26 cellular contexts compared by ENCODE assay signal in genomic region chr6:113128020-113128419, GRCh38.
"Had no signal": no experiment of that assay in that cellular context is flagged by ENCODE, and none has a peak within 500 bp of the region (broad histone marks: within the 10 kb centered on the region; RNA-seq: fewer than 3 reads in every experiment).

No MANE protein-coding gene starts in this region.

- H3K27ac Mint-ChIP-seq: activated CD4-positive, alpha-beta memory T cell treated with anti-CD3 and anti-CD28 coated beads, Interleukin-2, amount 10 ng/mL, durations not matched to agents 7 days and 5 days; activated CD8-positive, alpha-beta memory T cell treated with anti-CD3 and anti-CD28 coated beads, Interleukin-2, amount 10 ng/mL, durations not matched to agents 7 days and 5 days; activated naive CD4-positive, alpha-beta T cell treated with anti-CD3 and anti-CD28 coated beads for 36 hours; activated naive CD8-positive, alpha-beta T cell treated with anti-CD3 and anti-CD28 coated beads, Interleukin-2, amount 50 U/mL, for 24 hours; mesothelial cell of epicardium; natural killer cell treated with Interleukin-12 subunit alpha and Interleukin-12 subunit beta and Interleukin-15 and Interleukin-18, amount 100 ng/mL, for 72 hours; stimulated activated naive CD8-positive, alpha-beta T cell treated with anti-CD3 and anti-CD28 coated beads, Interleukin-15, amount 100 ng/mL, for 72 hours had no signal

- H3K4me1 ChIP-seq: colonic mucosa, lower lobe of right lung, parathyroid adenoma, suprapubic skin, transverse colon, uterus had no signal

- DNase-seq: activated CD4-positive, alpha-beta memory T cell treated with anti-CD3 and anti-CD28 coated beads, Interleukin-2, amount 10 ng/mL, durations not matched to agents 7 days and 5 days; activated CD4-positive, alpha-beta T cell treated with anti-CD3 and anti-CD28 coated beads for 48 hours; activated CD4-positive, CD25-positive, alpha-beta regulatory T cell; activated CD8-positive, alpha-beta memory T cell treated with anti-CD3 and anti-CD28 coated beads, Interleukin-2, amount 10 ng/mL, durations not matched to agents 7 days and 5 days; activated naive CD4-positive, alpha-beta T cell treated with anti-CD3 and anti-CD28 coated beads for 36 hours; activated naive CD8-positive, alpha-beta T cell treated with anti-CD3 and anti-CD28 coated beads, Interleukin-2, amount 50 U/mL, for 24 hours; anterior cingulate cortex; brain microvascular endothelial cell; colonic mucosa; erythroblast; foreskin melanocyte; glutamatergic neuron; hippocampal formation; lower lobe of right lung; stimulated activated CD4-positive, alpha-beta T cell treated with anti-CD3 and anti-CD28 coated beads, Interleukin-4, amount 100 ng/mL, for 1 hour; stimulated activated naive CD8-positive, alpha-beta T cell treated with anti-CD3 and anti-CD28 coated beads, Interleukin-15, amount 100 ng/mL, for 72 hours; transverse colon; uterus had no signal

- H3K4me1 Mint-ChIP-seq: activated CD4-positive, alpha-beta memory T cell treated with anti-CD3 and anti-CD28 coated beads, Interleukin-2, amount 10 ng/mL, durations not matched to agents 7 days and 5 days; activated CD8-positive, alpha-beta memory T cell treated with anti-CD3 and anti-CD28 coated beads, Interleukin-2, amount 10 ng/mL, durations not matched to agents 7 days and 5 days; activated naive CD8-positive, alpha-beta T cell treated with anti-CD3 and anti-CD28 coated beads, Interleukin-2, amount 50 U/mL, for 24 hours; central memory CD8-positive, alpha-beta T cell; stimulated activated naive CD8-positive, alpha-beta T cell treated with anti-CD3 and anti-CD28 coated beads, Interleukin-15, amount 100 ng/mL, for 72 hours had no signal

- H2AFZ ChIP-seq: parathyroid adenoma had no signal

- H3K36me3 Mint-ChIP-seq: activated CD8-positive, alpha-beta memory T cell treated with anti-CD3 and anti-CD28 coated beads, Interleukin-2, amount 10 ng/mL, durations not matched to agents 7 days and 5 days; mesothelial cell of epicardium; natural killer cell treated with Interleukin-12 subunit alpha and Interleukin-12 subunit beta and Interleukin-15 and Interleukin-18, amount 100 ng/mL, for 72 hours had no signal

- FAIRE-seq: islet of Langerhans had no signal

- ATAC-seq: activated CD8-positive, alpha-beta memory T cell treated with anti-CD3 and anti-CD28 coated beads, Interleukin-2, amount 10 ng/mL, durations not matched to agents 7 days and 5 days; activated naive CD8-positive, alpha-beta T cell treated with anti-CD3 and anti-CD28 coated beads, Interleukin-2, amount 50 U/mL, for 24 hours; lower lobe of right lung; natural killer cell treated with Interleukin-12 subunit alpha and Interleukin-12 subunit beta and Interleukin-15 and Interleukin-18, amount 100 ng/mL, for 72 hours; sciatic nerve; stimulated activated naive CD8-positive, alpha-beta T cell treated with anti-CD3 and anti-CD28 coated beads, Interleukin-15, amount 100 ng/mL, for 72 hours had no signal

- H3K4me2 ChIP-seq: smooth muscle cell had no signal

- H3K4me3 ChIP-seq: colonic mucosa, lower lobe of right lung, smooth muscle cell, suprapubic skin, transverse colon, uterus had no signal

- H3K9me3 Mint-ChIP-seq: activated CD4-positive, alpha-beta memory T cell treated with anti-CD3 and anti-CD28 coated beads, Interleukin-2, amount 10 ng/mL, durations not matched to agents 7 days and 5 days; activated naive CD4-positive, alpha-beta T cell treated with anti-CD3 and anti-CD28 coated beads for 36 hours; activated naive CD8-positive, alpha-beta T cell treated with anti-CD3 and anti-CD28 coated beads, Interleukin-2, amount 50 U/mL, for 24 hours; central memory CD8-positive, alpha-beta T cell; mesothelial cell of epicardium; natural killer cell treated with Interleukin-12 subunit alpha and Interleukin-12 subunit beta and Interleukin-15 and Interleukin-18, amount 100 ng/mL, for 72 hours; stimulated activated naive CD8-positive, alpha-beta T cell treated with anti-CD3 and anti-CD28 coated beads, Interleukin-15, amount 100 ng/mL, for 72 hours had no signal

- H3K27me3 Mint-ChIP-seq: activated CD4-positive, alpha-beta memory T cell treated with anti-CD3 and anti-CD28 coated beads, Interleukin-2, amount 10 ng/mL, durations not matched to agents 7 days and 5 days; activated CD8-positive, alpha-beta memory T cell treated with anti-CD3 and anti-CD28 coated beads, Interleukin-2, amount 10 ng/mL, durations not matched to agents 7 days and 5 days; activated naive CD8-positive, alpha-beta T cell treated with anti-CD3 and anti-CD28 coated beads, Interleukin-2, amount 50 U/mL, for 24 hours; central memory CD8-positive, alpha-beta T cell; natural killer cell treated with Interleukin-12 subunit alpha and Interleukin-12 subunit beta and Interleukin-15 and Interleukin-18, amount 100 ng/mL, for 72 hours; stimulated activated naive CD8-positive, alpha-beta T cell treated with anti-CD3 and anti-CD28 coated beads, Interleukin-15, amount 100 ng/mL, for 72 hours had no signal

- H3K27ac ChIP-seq: brain microvascular endothelial cell, colonic mucosa, lower lobe of right lung, parathyroid adenoma, suprapubic skin, transverse colon, uterus had no signal

- H3K27me3 ChIP-seq: brain microvascular endothelial cell, colonic mucosa, suprapubic skin, transverse colon, uterus had no signal

- H3K4me3 Mint-ChIP-seq: activated CD4-positive, alpha-beta memory T cell treated with anti-CD3 and anti-CD28 coated beads, Interleukin-2, amount 10 ng/mL, durations not matched to agents 7 days and 5 days; activated CD8-positive, alpha-beta memory T cell treated with anti-CD3 and anti-CD28 coated beads, Interleukin-2, amount 10 ng/mL, durations not matched to agents 7 days and 5 days; activated naive CD4-positive, alpha-beta T cell treated with anti-CD3 and anti-CD28 coated beads for 36 hours; activated naive CD8-positive, alpha-beta T cell treated with anti-CD3 and anti-CD28 coated beads, Interleukin-2, amount 50 U/mL, for 24 hours; central memory CD8-positive, alpha-beta T cell; mesothelial cell of epicardium; natural killer cell treated with Interleukin-12 subunit alpha and Interleukin-12 subunit beta and Interleukin-15 and Interleukin-18, amount 100 ng/mL, for 72 hours; stimulated activated naive CD8-positive, alpha-beta T cell treated with anti-CD3 and anti-CD28 coated beads, Interleukin-15, amount 100 ng/mL, for 72 hours had no signal

- H3K36me3 ChIP-seq: brain microvascular endothelial cell, colonic mucosa, lower lobe of right lung, suprapubic skin, transverse colon had no signal

- H3K9ac ChIP-seq: parathyroid adenoma had no signal

- H3K79me2 ChIP-seq: parathyroid adenoma had no signal

- H3K9me3 ChIP-seq: colonic mucosa, lower lobe of right lung, suprapubic skin, transverse colon, uterus had no signal
